Comparison of ENCODE assay signal across 22 cellular contexts in genomic region chr3:128932516-128933212, GRCh38.
"Had no signal": no experiment of that assay in that cellular context is flagged by ENCODE, and none has a peak within 500 bp of the region (broad histone marks: within the 10 kb centered on the region; RNA-seq: fewer than 3 reads in every experiment).

No MANE protein-coding gene starts in this region.

- H3K4me1 Mint-ChIP-seq: activated CD4-positive, alpha-beta T cell treated with anti-CD3 and anti-CD28 coated beads, Interleukin-2, amount 10 ng/mL, durations not matched to agents 7 days and 5 days; activated naive CD8-positive, alpha-beta T cell treated with anti-CD3 and anti-CD28 coated beads for 36 hours; natural killer cell had no signal

- H3K27me3 ChIP-seq: body of pancreas, colonic mucosa, suprapubic skin had no signal

- H3K9me3 ChIP-seq: body of pancreas, colonic mucosa had no signal

- H3K4me3 Mint-ChIP-seq: activated CD4-positive, alpha-beta T cell treated with anti-CD3 and anti-CD28 coated beads, Interleukin-2, amount 10 ng/mL, durations not matched to agents 7 days and 5 days; activated naive CD8-positive, alpha-beta T cell treated with anti-CD3 and anti-CD28 coated beads for 36 hours; activated T-cell treated with anti-CD3 and anti-CD28 coated beads, Interleukin-2, amount 50 U/mL, for 4 hours; natural killer cell; T-helper 1 cell treated with Interleukin-12 subunit alpha and Interleukin-12 subunit beta and Interleukin-4 antibody, amounts not matched to agents 30 μg/mL and 1 μg/mL, for 36 hours had no signal

- DNase-seq: activated CD4-positive, alpha-beta T cell treated with anti-CD3 and anti-CD28 coated beads, Interleukin-2, amount 10 ng/mL, durations not matched to agents 7 days and 5 days; activated CD4-positive, CD25-positive, alpha-beta regulatory T cell; activated gamma-delta T cell; activated naive CD8-positive, alpha-beta T cell treated with anti-CD3 and anti-CD28 coated beads for 36 hours; activated T-cell treated with anti-CD3 and anti-CD28 coated beads, Interleukin-2, amount 50 U/mL, for 4 hours; amygdala; body of pancreas; central memory CD4-positive, alpha-beta T cell; colonic mucosa; foreskin fibroblast; glutamatergic neuron; hypothalamus; left ventricle myocardium superior; mesenchymal stem cell; natural killer cell; right cardiac atrium; stimulated activated CD4-positive, alpha-beta T cell treated with anti-CD3 and anti-CD28 coated beads, Interleukin-4, amount 100 ng/mL, for 4 hours; stimulated activated naive CD8-positive, alpha-beta T cell treated with anti-CD3 and anti-CD28 coated beads, Interleukin-15, Interleukin-2, amounts not matched to agents 100 U/mL and 50 U/mL, for 24 hours had no signal

- H3K27me3 Mint-ChIP-seq: activated naive CD8-positive, alpha-beta T cell treated with anti-CD3 and anti-CD28 coated beads for 36 hours had no signal

- H3K27ac Mint-ChIP-seq: activated CD4-positive, alpha-beta T cell treated with anti-CD3 and anti-CD28 coated beads, Interleukin-2, amount 10 ng/mL, durations not matched to agents 7 days and 5 days; activated naive CD8-positive, alpha-beta T cell treated with anti-CD3 and anti-CD28 coated beads for 36 hours; natural killer cell; progenitor cell of endocrine pancreas; T-helper 1 cell treated with Interleukin-12 subunit alpha and Interleukin-12 subunit beta and Interleukin-4 antibody, amounts not matched to agents 30 μg/mL and 1 μg/mL, for 36 hours had no signal

- H3K27ac ChIP-seq: body of pancreas, colonic mucosa, suprapubic skin had no signal

- H3K9me3 Mint-ChIP-seq: activated naive CD8-positive, alpha-beta T cell treated with anti-CD3 and anti-CD28 coated beads for 36 hours; activated T-cell treated with anti-CD3 and anti-CD28 coated beads, Interleukin-2, amount 50 U/mL, for 4 hours; natural killer cell; T-helper 1 cell treated with Interleukin-12 subunit alpha and Interleukin-12 subunit beta and Interleukin-4 antibody, amounts not matched to agents 30 μg/mL and 1 μg/mL, for 36 hours had no signal

- H3K4me1 ChIP-seq: body of pancreas, colonic mucosa had no signal

- H3K36me3 Mint-ChIP-seq: activated naive CD8-positive, alpha-beta T cell treated with anti-CD3 and anti-CD28 coated beads for 36 hours; natural killer cell had no signal

- H3K36me3 ChIP-seq: colonic mucosa, suprapubic skin had no signal

- H3K4me3 ChIP-seq: body of pancreas, colonic mucosa, skin epidermis, suprapubic skin had no signal
